ENCODE assay signal across 14 cellular contexts in the genomic region with DNA sequence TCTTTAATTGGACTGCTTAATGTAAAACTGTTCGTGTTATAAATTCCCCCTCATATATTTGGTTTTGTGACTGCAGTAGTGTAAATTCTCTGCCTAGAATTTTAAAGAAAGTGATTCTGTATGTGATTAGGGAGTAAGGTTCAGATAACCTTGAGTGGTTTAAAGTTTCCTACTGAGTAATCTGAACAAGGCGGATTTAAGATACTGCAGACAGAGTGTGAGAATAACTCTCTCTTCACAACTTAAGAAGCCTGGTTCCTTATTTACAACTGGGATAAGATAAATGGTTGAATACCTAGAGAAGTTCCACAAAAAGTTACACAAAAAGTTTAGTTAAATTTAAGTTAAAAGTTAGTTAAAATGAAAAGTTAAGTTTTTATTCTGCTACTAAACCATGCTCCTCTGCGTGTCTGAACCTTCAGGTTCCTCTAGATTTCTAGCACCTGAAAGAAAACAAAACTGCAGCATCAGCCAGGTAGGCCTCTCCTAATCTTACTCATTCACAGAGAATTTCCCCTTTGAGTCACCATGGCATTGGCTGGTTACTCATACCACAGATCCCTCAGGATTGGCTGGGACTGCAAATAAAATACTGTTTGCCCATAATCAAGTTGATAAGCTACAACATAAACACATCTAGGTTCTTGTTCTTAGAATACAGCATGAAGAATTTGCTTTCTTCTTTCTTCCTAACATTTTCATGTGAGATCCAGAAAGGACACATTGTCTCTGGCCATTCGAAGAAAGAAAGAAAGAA. TPM values are rescaled to one million over a fixed set of nuclear protein-coding genes. Genes with fewer than 3 reads are reported as not detected.
DNase-seq lines count a peak whose midpoint lies in the region; ATAC-seq and TF ChIP-seq lines count a peak whose summit lies in the region.
"Had no signal": no experiment of that assay in that cellular context is flagged by ENCODE, and none has a peak within 500 bp of the region (broad histone marks: within the 10 kb centered on the region; RNA-seq: fewer than 3 reads in every experiment).

ARL14 (plus strand) TSS at position 614 of the 757 bp plus-strand sequence. CDS start 187 bp downstream, outside the sequence.

- POLR2A ChIA-PET in SK-N-SH (lab: Yijun Ruan, JAX), result no interaction called here
- POLR2A ChIA-PET in WTC11 (lab: Charles Lee), result no interaction called here

- H3K4me1 Mint-ChIP-seq in WTC11, result peaks cover 28% of the 10 kb centered on the region
- H3K4me1 Mint-ChIP-seq in stimulated activated naive CD8-positive, alpha-beta T cell treated with anti-CD3 and anti-CD28 coated beads, Interleukin-15, amount 100 ng/mL, for 72 hours, result no peaks in the 10 kb centered on the region

- CTCF ChIA-PET in SK-N-SH (lab: Yijun Ruan, JAX) (interaction anchor here (2.2 kb wide), 1 partner anchor 10 kb away, joined by 13 read pairs; no protein-coding TSS in a partner anchor), WTC11 (lab: Charles Lee) (no interaction called here)

- H3K4me3 Mint-ChIP-seq in WTC11, result no peak within 1 kb of the TSS
- H3K4me3 Mint-ChIP-seq in stimulated activated naive CD8-positive, alpha-beta T cell treated with anti-CD3 and anti-CD28 coated beads, Interleukin-15, amount 100 ng/mL, for 72 hours, result no peak within 1 kb of the TSS

- H3K27me3 Mint-ChIP-seq in WTC11 (ENCODE audit: low read depth), result no peaks in the 10 kb centered on the region
- H3K27me3 Mint-ChIP-seq in stimulated activated naive CD8-positive, alpha-beta T cell treated with anti-CD3 and anti-CD28 coated beads, Interleukin-15, amount 100 ng/mL, for 72 hours, result peaks cover 22% of the 10 kb centered on the region

- H3F3A ChIP-seq in SK-N-SH (replicated peaks; ENCODE audit: insufficient read depth), result no peaks in the 10 kb centered on the region

- no peaks in the 10 kb centered on the region for H3K9me3 Mint-ChIP-seq in WTC11
- H3K9me3 Mint-ChIP-seq in stimulated activated naive CD8-positive, alpha-beta T cell treated with anti-CD3 and anti-CD28 coated beads, Interleukin-15, amount 100 ng/mL, for 72 hours, result no peaks in the 10 kb centered on the region

- TF ChIP-seq CTCF in SK-N-SH (IDR thresholded peaks at IDR 0.05), result no peak
- no peak for TF ChIP-seq CTCF in WTC11 (IDR thresholded peaks at IDR 0.05)
- TF ChIP-seq CTCF in upper lobe of right lung (IDR thresholded peaks at IDR 0.05), result no peak

- no peak for TF ChIP-seq EP300 in SK-N-SH (IDR thresholded peaks at IDR 0.05; ENCODE audit: borderline replicate concordance in 1 of 2, low read depth in 1 of 2, low read length in 1 of 2)

- no peaks in the 10 kb centered on the region for H3K79me2 ChIP-seq in SK-N-SH (ENCODE audit: insufficient read depth)

- H3K9me3 ChIP-seq in SK-N-SH (no peaks in the 10 kb centered on the region), upper lobe of right lung (no peaks in the 10 kb centered on the region)
- H3K9me3 ChIP-seq: adrenal gland, tibial artery had no signal

- no peak within 1 kb of the TSS for H3K27ac ChIP-seq in SK-N-SH (ENCODE audit: low read depth in 2 of 2, low read length in 1 of 2)
- no peak within 1 kb of the TSS for H3K27ac ChIP-seq in upper lobe of right lung
- H3K27ac ChIP-seq: adrenal gland, tibial artery had no signal

- no peak for ATAC-seq in SK-N-SH treated with all-trans-retinoic acid at 6 μM for 48 hours
- ATAC-seq in WTC11, result 0 out of 2 replicates have a peak, but pooled peaks have one; percentile 27
- ATAC-seq in upper lobe of right lung, result peak; percentile 76
- no peak for ATAC-seq in stimulated activated naive CD8-positive, alpha-beta T cell treated with anti-CD3 and anti-CD28 coated beads, Interleukin-15, amount 100 ng/mL, for 72 hours

- no peaks in the 10 kb centered on the region for H3K27me3 ChIP-seq in SK-N-SH (ENCODE audit: insufficient read depth)
- H3K27me3 ChIP-seq in upper lobe of right lung, result no peaks in the 10 kb centered on the region
- H3K27me3 ChIP-seq: adrenal gland, tibial artery had no signal

- no peak within 1 kb of the TSS for H3K4me2 ChIP-seq in SK-N-SH

- 83% methylated on average over 4 of the region's 4 CpGs for WGBS in SK-N-SH (ENCODE audit: low lambda C conversion rate)

- H3K4me3 ChIP-seq in SK-N-SH (ENCODE audit: low read depth in 2 of 2, low read length in 1 of 2) (no peak within 1 kb of the TSS), upper lobe of right lung (no peak within 1 kb of the TSS)
- H3K4me3 ChIP-seq: adrenal gland, tibial artery had no signal

- H4K20me1 ChIP-seq in SK-N-SH (ENCODE audit: insufficient read depth), result no peaks in the 10 kb centered on the region

- H3K4me1 ChIP-seq in SK-N-SH (ENCODE audit: control insufficient read depth in 1 of 2, insufficient read depth in 2 of 2, low read depth in 1 of 2, low read length in 1 of 2) (peaks cover 0 to 5% of the 10 kb centered on the region in 2 experiments; a peak in 1 of 4 replicates), upper lobe of right lung (no peaks in the 10 kb centered on the region)
- H3K4me1 ChIP-seq: adrenal gland, tibial artery had no signal

- intact Hi-C loops in upper lobe of right lung (cut with DNase I), result no loop called here

- H3K27ac Mint-ChIP-seq in WTC11, result no peak within 1 kb of the TSS
- no peak within 1 kb of the TSS for H3K27ac Mint-ChIP-seq in stimulated activated naive CD8-positive, alpha-beta T cell treated with anti-CD3 and anti-CD28 coated beads, Interleukin-15, amount 100 ng/mL, for 72 hours

- no peaks in the 10 kb centered on the region for H3K9me2 ChIP-seq in SK-N-SH

- H3K9ac ChIP-seq in SK-N-SH, result no peak within 1 kb of the TSS

- H2AFZ ChIP-seq in SK-N-SH (ENCODE audit: low read depth), result no peak within 1 kb of the TSS; the same call in 1 of the 2 replicates

- no peaks in the 10 kb centered on the region for H3K36me3 ChIP-seq in SK-N-SH (replicated peaks in 1 of 2; ENCODE audit: control insufficient read depth in 1 of 2, insufficient read depth in 2 of 2, low read length in 1 of 2)
- H3K36me3 ChIP-seq in upper lobe of right lung, result no peaks in the 10 kb centered on the region
- H3K36me3 ChIP-seq: adrenal gland, tibial artery had no signal

- no peak for TF ChIP-seq RAD21 in SK-N-SH (IDR thresholded peaks at IDR 0.05; ENCODE audit: low read length)

- DNase-seq in SK-N-SH (no peak), WTC11 (ENCODE audit: low spot score) (no peak), kidney glomerular epithelial cell (lab: John Stamatoyannopoulos, UW) (peak; percentile 87), upper lobe of right lung (no peak), GM19238 (ENCODE audit: insufficient read length, low spot score) (no peak)
- DNase-seq in stimulated activated naive CD8-positive, alpha-beta T cell treated with anti-CD3 and anti-CD28 coated beads, Interleukin-15, amount 100 ng/mL, for 72 hours, result no peak
- DNase-seq in effector CD4-positive, alpha-beta T cell, result no peak
- DNase-seq: hypothalamus; NCI-H1930; stimulated activated CD4-positive, alpha-beta T cell treated with anti-CD3 and anti-CD28 coated beads, Interleukin-12 subunit alpha, Interleukin-12 subunit beta, amount 100 ng/mL, for 4 hours; tibial artery had no signal

- H3K36me3 Mint-ChIP-seq in WTC11, result no peaks in the 10 kb centered on the region

TF ChIP-seq in SK-N-SH, 30 proteins besides CTCF, POLR2A, EP300 and RAD21:
- TF ChIP-seq, protein P1, sequence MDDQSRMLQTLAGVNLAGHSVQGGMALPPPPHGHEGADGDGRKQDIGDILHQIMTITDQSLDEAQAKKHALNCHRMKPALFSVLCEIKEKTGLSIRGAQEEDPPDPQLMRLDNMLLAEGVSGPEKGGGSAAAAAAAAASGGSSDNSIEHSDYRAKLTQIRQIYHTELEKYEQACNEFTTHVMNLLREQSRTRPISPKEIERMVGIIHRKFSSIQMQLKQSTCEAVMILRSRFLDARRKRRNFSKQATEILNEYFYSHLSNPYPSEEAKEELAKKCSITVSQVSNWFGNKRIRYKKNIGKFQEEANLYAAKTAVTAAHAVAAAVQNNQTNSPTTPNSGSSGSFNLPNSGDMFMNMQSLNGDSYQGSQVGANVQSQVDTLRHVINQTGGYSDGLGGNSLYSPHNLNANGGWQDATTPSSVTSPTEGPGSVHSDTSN (IDR thresholded peaks at IDR 0.05), result no peak
- TF ChIP-seq FOSL2 (IDR thresholded peaks at IDR 0.05; ENCODE audit: borderline replicate concordance, low read depth) (peak; percentile 51; the same call in 1 of the 2 replicates), CHD2 (IDR thresholded peaks at IDR 0.05; ENCODE audit: low read length, partially characterized antibody) (no peak)

TF ChIP-seq in SK-N-SH treated with all-trans-retinoic acid at 6 μM for 48 hours, 23 proteins besides CTCF, POLR2A, EP300 and RAD21 (continues in another document):
- no peak for TF ChIP-seq PATZ1 (CRISPR knock-in tag; IDR thresholded peaks at IDR 0.05; ENCODE audit: borderline replicate concordance)

TF ChIP-seq in WTC11, 78 proteins besides CTCF, POLR2A, EP300 and RAD21:
- TF ChIP-seq RELA (CRISPR knock-in tag; IDR thresholded peaks at IDR 0.05; ENCODE audit: borderline replicate concordance) (no peak), FOXK1 (CRISPR knock-in tag; IDR thresholded peaks at IDR 0.05) (no peak), ETV6 (CRISPR knock-in tag; IDR thresholded peaks at IDR 0.05) (no peak), ZNF317 (CRISPR knock-in tag; IDR thresholded peaks at IDR 0.05; ENCODE audit: borderline replicate concordance, low read depth) (no peak)
TF ChIP-seq in WTC11: peak in this region for 0.

RNA-seq across cellular contexts. Expression of gene ARL14, which starts in this region (rescaled TPM):
- polyA plus RNA-seq in SK-N-SH (2012; rRNA removed), result not detected in 2 replicates
- 0.05 TPM in 1 of 2 replicates, not detected in the other for polyA plus RNA-seq in SK-N-SH (2012; cell fraction: cytosol; rRNA removed)
- polyA plus RNA-seq in SK-N-SH (2012; cell fraction: nucleus; rRNA removed), result not detected in 2 replicates
- total RNA-seq in WTC11 (2021) (not detected in 3 replicates), upper lobe of right lung (not detected)
- total RNA-seq: A673 had no signal

Comparison
In these comparisons a context has a peak if more than half of its experiments do, and no peak if none do; other contexts are left out.
1. Peak in ATAC-seq in WTC11; RNA of the gene not detected or under 1 TPM.
2. Peak in ATAC-seq in upper lobe of right lung; RNA of the gene not detected or under 1 TPM.